ENCODE assay signal across 11 cellular contexts in the genomic region with DNA sequence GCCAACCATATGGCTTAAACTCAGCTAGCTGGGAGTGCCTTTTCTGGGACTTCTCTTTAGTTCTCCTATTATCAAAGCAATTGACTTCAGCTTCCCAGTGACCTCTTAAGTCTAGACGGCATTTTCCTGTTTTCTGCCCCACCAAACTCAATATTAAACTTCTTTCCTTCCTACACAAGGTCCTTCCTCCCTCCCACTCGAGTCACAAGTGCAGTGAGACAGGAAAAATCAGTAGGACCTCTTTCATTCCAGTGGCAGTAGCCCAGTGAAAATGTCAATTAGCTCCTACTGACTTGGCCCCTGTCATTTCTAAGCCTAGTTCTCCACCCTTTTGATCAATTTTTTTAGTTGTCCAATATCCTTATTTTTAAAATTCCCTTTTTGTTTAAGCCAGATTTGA. TPM values are rescaled to one million over a fixed set of nuclear protein-coding genes. Genes with fewer than 3 reads are reported as not detected.
"Had no signal": no experiment of that assay in that cellular context is flagged by ENCODE, and none has a peak within 500 bp of the region (broad histone marks: within the 10 kb centered on the region; RNA-seq: fewer than 3 reads in every experiment).

No MANE protein-coding gene starts in this region.

- ATAC-seq: GM23338, HCT116, HepG2 had no signal

- FAIRE-seq: HepG2 had no signal

- H3K9me3 ChIP-seq: HAP-1 had no signal

- H2AFZ ChIP-seq: GM23338 had no signal

- H3K27ac ChIP-seq: HL-60 had no signal

- H3K4me2 ChIP-seq: GM23338 had no signal

- H3K4me1 ChIP-seq: HAP-1 had no signal

- H3K36me3 ChIP-seq: HAP-1 had no signal

- H3K4me3 ChIP-seq: GM23338, HAP-1 had no signal

- DNase-seq: H7, HFFc6, KG1 had no signal

RNA-seq across cellular contexts. Expression of gene NACA2, which starts 9.6 kb away (rescaled TPM):
- total RNA-seq: GM23338, H4, H7, HepG2, HFFc6, HT1080 had no signal
- polyA plus RNA-seq: IgD-negative memory B cell had no signal
